Comparison of ENCODE assay signal across 9 cellular contexts in the genomic region with DNA sequence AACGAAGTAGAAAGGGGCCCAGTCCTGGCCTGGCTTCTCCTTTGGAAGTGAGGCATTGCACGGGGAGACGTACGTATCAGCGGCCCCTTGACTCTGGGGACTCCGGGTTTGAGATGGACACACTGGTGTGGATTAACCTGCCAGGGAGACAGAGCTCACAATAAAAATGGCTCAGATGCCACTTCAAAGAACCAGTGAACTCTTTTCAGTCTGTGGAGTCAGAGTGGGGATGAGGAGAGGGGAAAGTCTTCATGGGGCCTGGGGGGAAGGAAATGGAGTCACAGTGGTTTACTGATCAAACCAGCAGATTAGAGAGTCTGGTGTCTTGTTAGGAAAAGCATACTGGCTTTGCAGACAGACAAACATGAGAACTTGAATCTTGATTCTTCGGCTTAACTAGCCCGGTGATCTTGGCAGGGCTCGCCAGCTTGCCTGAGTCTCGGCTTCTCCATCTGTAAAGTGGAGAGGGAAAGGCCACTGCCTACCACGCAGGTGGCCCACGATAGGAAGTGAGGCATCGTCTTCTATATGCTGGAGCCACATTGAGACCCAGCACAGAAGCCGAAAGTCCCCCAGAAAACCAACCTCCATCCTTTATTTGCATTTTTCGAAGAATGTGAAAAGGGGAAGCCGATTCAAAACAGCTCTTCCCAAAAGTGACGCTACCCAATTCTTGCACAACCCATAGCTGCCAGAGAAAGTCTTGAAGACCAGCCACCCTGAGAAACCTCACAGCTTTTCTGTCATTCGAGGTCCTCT. TPM values are rescaled to one million over a fixed set of nuclear protein-coding genes. Genes with fewer than 3 reads are reported as not detected.
DNase-seq lines count a peak whose midpoint lies in the region; ATAC-seq and TF ChIP-seq lines count a peak whose summit lies in the region.
"Had no signal": no experiment of that assay in that cellular context is flagged by ENCODE, and none has a peak within 500 bp of the region (broad histone marks: within the 10 kb centered on the region; RNA-seq: fewer than 3 reads in every experiment).

A gene with protein sequence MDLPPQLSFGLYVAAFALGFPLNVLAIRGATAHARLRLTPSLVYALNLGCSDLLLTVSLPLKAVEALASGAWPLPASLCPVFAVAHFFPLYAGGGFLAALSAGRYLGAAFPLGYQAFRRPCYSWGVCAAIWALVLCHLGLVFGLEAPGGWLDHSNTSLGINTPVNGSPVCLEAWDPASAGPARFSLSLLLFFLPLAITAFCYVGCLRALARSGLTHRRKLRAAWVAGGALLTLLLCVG (N-terminal part only) (plus strand): TSS at position 732 of the 759 bp plus-strand sequence. CDS start 3,650 bp downstream, outside the sequence.

- no peak for TF ChIP-seq POLR2A in right lobe of liver (IDR thresholded peaks at IDR 0.05)

- H3K9me3 ChIP-seq in right lobe of liver = no peaks in the 10 kb centered on the region

- POLR2A ChIA-PET in activated B cell treated with CpG ODN at 0.5 μM for 24 hours (lab: Charles Lee) = interaction anchor here (0.6 to 11.2 kb wide), 44 partner anchors 10 to 401 kb away, joined by 3 to 645 read pairs (median 4); a partner anchor contains a TSS

- intact Hi-C loops in activated B cell treated with CpG ODN at 0.5 μM for 24 hours (cut with micrococcal nuclease) (loop anchor here (1.0 to 10.0 kb wide), 9 partner anchors 10 to 365 kb away; no protein-coding TSS in a partner anchor), right lobe of liver (cut with DNase I) (loop anchor here in 1 of 2 donors (10.0 kb wide), 1 partner anchor 127 kb away; no protein-coding TSS in a partner anchor)

- H3K4me1 Mint-ChIP-seq in activated B cell treated with CpG ODN at 0.5 μM for 24 hours = peaks cover 84% of the 10 kb centered on the region
- peaks cover 9% of the 10 kb centered on the region for H3K4me1 Mint-ChIP-seq in type B pancreatic cell (ENCODE audit: unreplicated experiment)

- no peak within 1 kb of the TSS for H3K27ac ChIP-seq in right lobe of liver

- no peak for TF ChIP-seq CTCF in activated B cell treated with CpG ODN at 0.5 μM for 24 hours (IDR thresholded peaks at IDR 0.05)
- no peak for TF ChIP-seq CTCF in right lobe of liver (IDR thresholded peaks at IDR 0.05)
- no peak for TF ChIP-seq CTCF in type B pancreatic cell (conservative IDR thresholded peaks at IDR 0.05)

- peaks cover 55% of the 10 kb centered on the region for H3K36me3 Mint-ChIP-seq in activated B cell treated with CpG ODN at 0.5 μM for 24 hours (ENCODE audit: low read depth)
- H3K36me3 Mint-ChIP-seq in type B pancreatic cell = no peaks in the 10 kb centered on the region

- CTCF ChIA-PET in activated B cell treated with CpG ODN at 0.5 μM for 24 hours (lab: Charles Lee) = interaction anchor here (0.9 to 4.8 kb wide), 9 partner anchors 10 to 148 kb away, joined by 3 to 37 read pairs (median 5); a partner anchor contains a TSS

- ATAC-seq in GM19351 (IDR thresholded peaks at IDR 0.05; ENCODE audit: unreplicated experiment) = peak; percentile 47
- ATAC-seq in HG03095 (IDR thresholded peaks at IDR 0.05; ENCODE audit: unreplicated experiment) = peak; percentile 41
- ATAC-seq in activated B cell treated with CpG ODN at 0.5 μM for 24 hours (ENCODE audit: low read depth) = peak; percentile 66
- ATAC-seq in right lobe of liver = peak in 3 of 4 donors; percentile 13 to 54 (median 40)
- ATAC-seq in HG03565 (IDR thresholded peaks at IDR 0.05; ENCODE audit: unreplicated experiment) = no peak

- H3K27me3 Mint-ChIP-seq in activated B cell treated with CpG ODN at 0.5 μM for 24 hours = peaks cover 2% of the 10 kb centered on the region
- peaks cover 15% of the 10 kb centered on the region for H3K27me3 Mint-ChIP-seq in type B pancreatic cell

- H3K36me3 ChIP-seq in right lobe of liver = no peaks in the 10 kb centered on the region

- 44% methylated on average over 15 of the region's 18 CpGs for WGBS in right lobe of liver (ENCODE audit: insufficient coverage, low coverage, low lambda C conversion rate, missing lambda C conversion rate)

- H3K9me3 Mint-ChIP-seq in activated B cell treated with CpG ODN at 0.5 μM for 24 hours (no peaks in the 10 kb centered on the region), type B pancreatic cell (no peaks in the 10 kb centered on the region)

- no peak within 1 kb of the TSS for H3K4me3 ChIP-seq in right lobe of liver

- H3K27me3 ChIP-seq in right lobe of liver = no peaks in the 10 kb centered on the region

- peak; percentile 64 for DNase-seq in activated B cell treated with CpG ODN at 0.5 μM for 24 hours
- DNase-seq in right lobe of liver = peak in 2 of 3 donors; percentile 35 to 44
- DNase-seq in type B pancreatic cell (ENCODE audit: extremely low spot score, unreplicated experiment) = peak; percentile 36
- DNase-seq in NCI-H774 (lab: John Stamatoyannopoulos, UW) = no peak

- H3K27ac Mint-ChIP-seq in activated B cell treated with CpG ODN at 0.5 μM for 24 hours (peak within 1 kb of the TSS; percentile 98), type B pancreatic cell (no peak within 1 kb of the TSS)

- H3K4me3 Mint-ChIP-seq in activated B cell treated with CpG ODN at 0.5 μM for 24 hours (peak within 1 kb of the TSS; percentile 74), type B pancreatic cell (no peak within 1 kb of the TSS)

- H3K4me1 ChIP-seq in right lobe of liver = no peaks in the 10 kb centered on the region

RNA-seq across cellular contexts. Expression of the gene that starts here (rescaled TPM):
- total RNA-seq in activated B cell treated with CpG ODN at 0.5 μM for 24 hours (5.1 and 6.0 TPM in 2 replicates), right lobe of liver (not detected), type B pancreatic cell (ENCODE audit: low replicate concordance) (2.1 and 2.7 TPM in 2 replicates)
- total RNA-seq: glomerular endothelial cell, SK-MEL-5 had no signal

Comparison
In these comparisons a context has a peak if more than half of its experiments do, and no peak if none do; other contexts are left out.
1. Peak in DNase-seq and ATAC-seq in right lobe of liver; RNA of the gene not detected or under 1 TPM.